In genomic region chrX:106177106-106177981, GRCh38 we compare ENCODE assay signal across 11 cellular contexts. TPM values are rescaled to one million over a fixed set of nuclear protein-coding genes. Genes with fewer than 3 reads are reported as not detected.
A peak's percentile ranks its signal among the peaks of the same experiment; 100 is the strongest.
DNase-seq lines count a peak whose midpoint lies in the region; ATAC-seq, FAIRE-seq and TF ChIP-seq lines count a peak whose summit lies in the region.
"Had no signal": no experiment of that assay in that cellular context is flagged by ENCODE, and none has a peak within 500 bp of the region (broad histone marks: within the 10 kb centered on the region; RNA-seq: fewer than 3 reads in every experiment).

No MANE protein-coding gene starts in this region.

- no peaks in the 10 kb centered on the region for H3K23me2 ChIP-seq in H1 (ENCODE audit: low read depth, low read length)

- H3K4me2 ChIP-seq in H1 (ENCODE audit: insufficient read depth in 1 of 2, low read depth in 2 of 2, low read length in 2 of 2): peak overlapping the region in 1 of 2 experiments; percentile 21; a peak in 2 of 4 replicates

- no peak overlapping the region for H2AK5ac ChIP-seq in H1 (ENCODE audit: low read depth, low read length)

- no peaks in the 10 kb centered on the region for H3K27me3 ChIP-seq in H1 (replicated peaks in 1 of 4; ENCODE audit: control insufficient read depth in 3 of 4, extremely low read depth in 1 of 4, insufficient read depth in 3 of 4, low read length in 3 of 4)
- no peaks in the 10 kb centered on the region for H3K27me3 ChIP-seq in testis

- peak overlapping the region; percentile 81 for H2AFZ ChIP-seq in H1 (ENCODE audit: low read length)

- H2BK20ac ChIP-seq in H1 (ENCODE audit: low read length): no peak overlapping the region

- H3K27ac ChIP-seq in H1 (ENCODE audit: low read depth, low read length) (no peak overlapping the region), testis (peak overlapping the region in 1 of 2 donors; percentile 72)

- TF ChIP-seq CTCF in H1 (IDR thresholded peaks at IDR 0.05; ENCODE audit: control extremely low read depth in 1 of 3, insufficient read depth in 1 of 3, low read depth in 1 of 3, low read length in 3 of 3) (no peak), testis (IDR thresholded peaks at IDR 0.05) (no peak)

- no peaks in the 10 kb centered on the region for H3K79me2 ChIP-seq in H1 (ENCODE audit: control insufficient read depth in 1 of 2, insufficient read depth in 2 of 2, low read length in 2 of 2)

- POLR2A ChIA-PET in H1 (lab: Charles Lee; ENCODE audit: partially characterized antibody): no interaction called here

- no peak for TF ChIP-seq EP300 in H1 (IDR thresholded peaks at IDR 0.05; ENCODE audit: borderline replicate concordance in 1 of 2, low read depth in 2 of 2, low read length in 2 of 2)

- 60% methylated on average over 19 of the region's 22 CpGs; no CpG with 5 or more reads in 1 of the 2 experiments for WGBS in H1 (ENCODE audit: extremely low coverage in 1 of 2, insufficient coverage in 1 of 2, insufficient read length in 1 of 2, insufficient replicate concordance in 2 of 2, low coverage in 1 of 2, low lambda C conversion rate in 2 of 2, missing lambda C conversion rate in 1 of 2), 2 experiments
- 4 to 10% methylated on average over 22 of the region's 22 CpGs for WGBS in testis, 2 donors

- H3K79me1 ChIP-seq in H1 (ENCODE audit: low read depth, low read length): no peaks in the 10 kb centered on the region

- H2BK120ac ChIP-seq in H1 (replicated peaks; ENCODE audit: low read depth, low read length): no peak overlapping the region

- H3K4me1 ChIP-seq in H1 (replicated peaks in 1 of 4; ENCODE audit: control insufficient read depth in 3 of 4, insufficient read depth in 4 of 4, low read length in 3 of 4): no peaks in the 10 kb centered on the region
- H3K4me1 ChIP-seq in testis: no peaks in the 10 kb centered on the region

- ATAC-seq in left lobe of liver: peak; percentile 72
- ATAC-seq in HG03045 (IDR thresholded peaks at IDR 0.05; ENCODE audit: unreplicated experiment): no peak
- ATAC-seq: GM12878 had no signal

- intact Hi-C loops in testis (cut with DNase I; ENCODE audit: low total_unique reads): no loop called here

- CTCF ChIA-PET in H1 (lab: Charles Lee; ENCODE audit: partially characterized antibody): interaction anchor here (0.6 kb wide), 1 partner anchor 51 kb away, joined by 3 read pairs; no protein-coding TSS in a partner anchor

- no peak overlapping the region for H4K91ac ChIP-seq in H1 (replicated peaks; ENCODE audit: insufficient read length, low read length)

- no peak overlapping the region for H3K9ac ChIP-seq in H1 (replicated peaks in 1 of 4; ENCODE audit: extremely low read depth in 1 of 4, low read depth in 3 of 4, low read length in 3 of 4)

- DNase-seq in NCI-H748 (lab: John Stamatoyannopoulos, UW; ENCODE audit: unreplicated experiment) (peak; percentile 41), H1 (ENCODE audit: low read depth in 1 of 2, low spot score in 2 of 2) (peak; percentile 33 to 72), left lobe of liver (ENCODE audit: low spot score) (peak; percentile 48), testis (peak; percentile 80), DMS114 treated with DMSO at 0.1 percent for 48 hours (lab: John Stamatoyannopoulos, UW; ENCODE audit: unreplicated experiment) (no peak), RKO (ENCODE audit: low spot score) (no peak)
- DNase-seq: NCI-H1694 treated with DMSO at 0.1 percent for 48 hours had no signal

- FAIRE-seq in H1 (lab: Jason Lieb, UNC): peak; percentile 57
- FAIRE-seq: GM12878, TTC549 had no signal

- H3K4me3 ChIP-seq in H1 (ENCODE audit: extremely low read depth in 1 of 4, insufficient read depth in 2 of 4, low read depth in 3 of 4, low read length in 4 of 4) (peak overlapping the region in 2 of 4 experiments; percentile 24 to 48; a peak in 3 of 8 replicates), testis (no peak overlapping the region)
- H3K4me3 ChIP-seq: GM12878, lung had no signal

- H3K9me3 ChIP-seq in H1 (ENCODE audit: insufficient read depth in 2 of 2, low read depth in 1 of 2, low read length in 1 of 2) (peaks cover 0 to 4% of the 10 kb centered on the region in 2 experiments; a peak in 1 of 4 replicates), testis (no peaks in the 10 kb centered on the region)

- H4K20me1 ChIP-seq in H1 (replicated peaks in 1 of 2; ENCODE audit: control insufficient read depth in 1 of 2, insufficient read depth in 2 of 2, low read length in 2 of 2): no peaks in the 10 kb centered on the region

- H3K14ac ChIP-seq in H1 (ENCODE audit: insufficient read length): no peak overlapping the region

- no peaks in the 10 kb centered on the region for H3K36me3 ChIP-seq in H1 (ENCODE audit: control insufficient read depth in 2 of 4, insufficient read depth in 4 of 4, low read length in 3 of 4)
- H3K36me3 ChIP-seq in testis (ENCODE audit: low read depth, missing control alignments): no peaks in the 10 kb centered on the region

- H2BK12ac ChIP-seq in H1 (ENCODE audit: low read depth, low read length): no peak overlapping the region

- no peak overlapping the region for H3K23ac ChIP-seq in H1 (ENCODE audit: insufficient read length)

- H3K4ac ChIP-seq in H1 (replicated peaks; ENCODE audit: insufficient read length, low read depth, low read length): no peak overlapping the region

- no peak overlapping the region for H2BK15ac ChIP-seq in H1 (ENCODE audit: low read length)

- no peak overlapping the region for H3K56ac ChIP-seq in H1 (replicated peaks; ENCODE audit: insufficient read length, low read depth, low read length)

- no peak overlapping the region for H3K18ac ChIP-seq in H1 (ENCODE audit: extremely low read depth, low read length)

- H4K8ac ChIP-seq in H1 (ENCODE audit: extremely low read depth, insufficient read depth, low read length): no peak overlapping the region

- no peak overlapping the region for H2BK5ac ChIP-seq in H1 (ENCODE audit: low read depth, low read length)

- no peak for TF ChIP-seq RAD21 in H1 (IDR thresholded peaks at IDR 0.05 in 1 of 2, conservative IDR thresholded peaks at IDR 0.05 in 1 of 2; ENCODE audit: low read depth in 2 of 2, low read length in 2 of 2)

- H4K5ac ChIP-seq in H1 (ENCODE audit: insufficient read length, low read depth, low read length): no peak overlapping the region

- TF ChIP-seq POLR2A in H1 (IDR thresholded peaks at IDR 0.05; ENCODE audit: control extremely low read depth in 1 of 2, low read depth in 2 of 2, low read length in 2 of 2): no peak
- no peak for TF ChIP-seq POLR2A in testis (IDR thresholded peaks at IDR 0.05)

TF ChIP-seq in H1, 55 proteins besides CTCF, POLR2A, EP300 and RAD21:
- TF ChIP-seq USF2 (IDR thresholded peaks at IDR 0.05; ENCODE audit: low read length) (no peak), TAF1 (IDR thresholded peaks at IDR 0.05; ENCODE audit: low read depth, low read length) (peak; percentile 55; the same call in 1 of the 2 replicates), TBP (IDR thresholded peaks at IDR 0.05; ENCODE audit: low read depth, low read length) (peak; percentile 54; the same call in 1 of the 2 replicates)

RNA-seq across cellular contexts. Expression of gene PWWP3B, which starts 9.2 kb away (rescaled TPM):
- total RNA-seq in H1 (2021; fragmentation: NEBNext Ultra II Directional; extraction: Animal tissue kit (Norgen Biotek cat#: 25700)): 0.61 and 0.86 TPM in 2 replicates
- polyA plus RNA-seq in H1 (2011; rRNA removed): 0.08 and 0.15 TPM in 2 replicates
- 0.10 TPM for polyA plus RNA-seq in H1 (2011; cell fraction: cytosol; rRNA removed)
- 0.16 TPM for polyA plus RNA-seq in H1 (2011; cell fraction: nucleus; rRNA removed)
- polyA plus RNA-seq in H1 (2012, experiment 1 of 2): 0.05 to 0.25 TPM (median 0.16 TPM) in 4 replicates
- polyA plus RNA-seq in H1 (2012, experiment 2 of 2): not detected
- 0.59 TPM for polyA plus RNA-seq in H1 (2013, experiment 1 of 2)
- polyA plus RNA-seq in H1 (2013, experiment 2 of 2): 0.55 TPM
- 0.19 and 0.34 TPM in 2 replicates for polyA minus RNA-seq in H1 (2011; rRNA and poly(A)+ RNA removed)
- not detected for polyA minus RNA-seq in H1 (2011; cell fraction: cytosol; rRNA and poly(A)+ RNA removed)
- polyA minus RNA-seq in H1 (2011; cell fraction: nucleus; rRNA and poly(A)+ RNA removed): 0.70 TPM
- total RNA-seq in left lobe of liver: 1.2 TPM
- 10 to 100 TPM; 60.9 to 85.8 TPM for total RNA-seq in testis
- 22.3 TPM for polyA plus RNA-seq in testis (ENCODE audit: insufficient read depth, low read depth, low replicate concordance)
- total RNA-seq: GM12878 had no signal

Comparison
In these comparisons a context has a peak if more than half of its experiments do, and no peak if none do; other contexts are left out.
1. DNase-seq: peak in NCI-H748 (single experiment), H1 (2 of 2), left lobe of liver (single experiment) and testis (single experiment); none in DMS114 treated with DMSO at 0.1 percent for 48 hours (single experiment) and RKO (single experiment).
2. RNA of gene PWWP3B, which starts 9.2 kb away (total RNA-seq): 60.9 to 85.8 TPM in testis; 1.2 TPM in left lobe of liver (single experiment) and 0.61 to 0.86 TPM in H1; every median in the first group is over 10 times any median in the second.